ENCODE assay signal across 34 cellular contexts in the genomic region with DNA sequence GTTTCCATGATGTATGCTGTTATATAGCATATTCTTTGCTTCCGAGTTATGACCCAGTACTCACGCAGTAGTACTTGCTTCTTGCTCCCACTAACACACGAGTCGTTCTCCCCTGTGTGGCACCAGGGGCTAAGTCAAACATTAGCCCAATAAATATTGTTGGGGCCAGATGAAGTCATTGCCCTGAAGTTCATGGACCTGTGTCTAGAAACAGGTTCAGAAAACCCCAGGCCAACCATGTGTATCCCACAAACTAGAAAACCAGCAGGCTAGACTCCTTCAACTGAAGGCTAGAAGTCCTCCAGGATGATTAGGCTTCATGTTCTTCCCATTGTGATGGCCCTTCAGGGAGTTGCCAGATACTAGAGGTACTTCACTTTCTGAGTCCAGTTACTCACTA.
"Had no signal": no experiment of that assay in that cellular context is flagged by ENCODE, and none has a peak within 500 bp of the region (broad histone marks: within the 10 kb centered on the region; RNA-seq: fewer than 3 reads in every experiment).

No MANE protein-coding gene starts in this region.

- H3K27ac Mint-ChIP-seq: activated CD4-positive, alpha-beta memory T cell treated with anti-CD3 and anti-CD28 coated beads, Interleukin-2, amount 10 ng/mL, durations not matched to agents 7 days and 5 days; activated CD4-positive, alpha-beta T cell treated with anti-CD3 and anti-CD28 coated beads, Interleukin-2, amount 10 ng/mL, durations not matched to agents 7 days and 5 days; activated naive CD4-positive, alpha-beta T cell treated with anti-CD3 and anti-CD28 coated beads, Interleukin-2, amount 50 U/mL, for 24 hours; activated naive CD8-positive, alpha-beta T cell treated with anti-CD3 and anti-CD28 coated beads for 36 hours; activated naive CD8-positive, alpha-beta T cell treated with anti-CD3 and anti-CD28 coated beads, Interleukin-2, amount 50 U/mL, for 24 hours; activated T-cell treated with anti-CD3 and anti-CD28 coated beads, Interleukin-2, amount 50 U/mL, for 24 hours; activated T-cell treated with anti-CD3 and anti-CD28 coated beads, Interleukin-2, amount 50 U/mL, for 72 hours; activated T-helper 17 cell treated with anti-CD3 and anti-CD28 coated beads, Interleukin-2, amount 50 U/mL, for 72 hours; WTC11 had no signal

- H3K4me1 ChIP-seq: adrenal gland, body of pancreas, colonic mucosa, esophagus squamous epithelium had no signal

- ATAC-seq: activated naive CD8-positive, alpha-beta T cell treated with anti-CD3 and anti-CD28 coated beads, Interleukin-2, amount 50 U/mL, for 24 hours; activated T-cell treated with anti-CD3 and anti-CD28 coated beads, Interleukin-2, amount 50 U/mL, for 72 hours; body of pancreas; WTC11 had no signal

- H3K36me3 ChIP-seq: adrenal gland, cardiac muscle cell, colonic mucosa, esophagus squamous epithelium had no signal

- DNase-seq: activated CD4-positive, alpha-beta memory T cell treated with anti-CD3 and anti-CD28 coated beads, Interleukin-2, amount 10 ng/mL, durations not matched to agents 7 days and 5 days; activated CD4-positive, alpha-beta T cell treated with anti-CD3 and anti-CD28 coated beads for 1 hour; activated CD4-positive, alpha-beta T cell treated with anti-CD3 and anti-CD28 coated beads for 4 hours; activated CD4-positive, alpha-beta T cell treated with anti-CD3 and anti-CD28 coated beads, Interleukin-2, amount 10 ng/mL, durations not matched to agents 7 days and 5 days; activated CD4-positive, alpha-beta T cell treated with anti-CD3 and anti-CD28 coated beads, Interleukin-2, amount 50 U/mL, for 4 hours; activated CD8-positive, alpha-beta memory T cell treated with anti-CD3 and anti-CD28 coated beads, Interleukin-2, amount 50 U/mL, for 48 hours; activated effector memory CD4-positive, alpha-beta T cell treated with Interleukin-2 at 50 U/mL for 16 hours; activated gamma-delta T cell treated with Interleukin-2 at 50 U/mL for 16 hours; activated naive CD4-positive, alpha-beta T cell treated with Interleukin-2 at 50 U/mL for 16 hours; activated naive CD8-positive, alpha-beta T cell treated with anti-CD3 and anti-CD28 coated beads for 36 hours; activated naive CD8-positive, alpha-beta T cell treated with anti-CD3 and anti-CD28 coated beads, Interleukin-2, amount 50 U/mL, for 24 hours; activated T-cell treated with anti-CD3 and anti-CD28 coated beads for 4 hours; activated T-cell treated with anti-CD3 and anti-CD28 coated beads, Interleukin-2, amount 50 U/mL, for 24 hours; activated T-cell treated with anti-CD3 and anti-CD28 coated beads, Interleukin-2, amount 50 U/mL, for 72 hours; amygdala; aorta; body of pancreas; central memory CD4-positive, alpha-beta T cell; cerebellar nuclear complex; colonic mucosa; effector CD8-positive, alpha-beta T cell; esophagus squamous epithelium; head of caudate nucleus; T-helper 2 cell had no signal

- H3K9me3 Mint-ChIP-seq: activated CD4-positive, alpha-beta T cell treated with anti-CD3 and anti-CD28 coated beads, Interleukin-2, amount 10 ng/mL, durations not matched to agents 7 days and 5 days; activated naive CD4-positive, alpha-beta T cell treated with anti-CD3 and anti-CD28 coated beads, Interleukin-2, amount 50 U/mL, for 24 hours; activated naive CD8-positive, alpha-beta T cell treated with anti-CD3 and anti-CD28 coated beads for 36 hours; activated naive CD8-positive, alpha-beta T cell treated with anti-CD3 and anti-CD28 coated beads, Interleukin-2, amount 50 U/mL, for 24 hours; activated T-cell treated with anti-CD3 and anti-CD28 coated beads, Interleukin-2, amount 50 U/mL, for 24 hours; activated T-cell treated with anti-CD3 and anti-CD28 coated beads, Interleukin-2, amount 50 U/mL, for 72 hours; activated T-helper 17 cell treated with anti-CD3 and anti-CD28 coated beads, Interleukin-2, amount 50 U/mL, for 72 hours; WTC11 had no signal

- H3K4me3 Mint-ChIP-seq: activated CD4-positive, alpha-beta memory T cell treated with anti-CD3 and anti-CD28 coated beads, Interleukin-2, amount 10 ng/mL, durations not matched to agents 7 days and 5 days; activated CD4-positive, alpha-beta T cell treated with anti-CD3 and anti-CD28 coated beads, Interleukin-2, amount 10 ng/mL, durations not matched to agents 7 days and 5 days; activated naive CD4-positive, alpha-beta T cell treated with anti-CD3 and anti-CD28 coated beads, Interleukin-2, amount 50 U/mL, for 24 hours; activated naive CD8-positive, alpha-beta T cell treated with anti-CD3 and anti-CD28 coated beads for 36 hours; activated naive CD8-positive, alpha-beta T cell treated with anti-CD3 and anti-CD28 coated beads, Interleukin-2, amount 50 U/mL, for 24 hours; activated T-cell treated with anti-CD3 and anti-CD28 coated beads, Interleukin-2, amount 50 U/mL, for 24 hours; activated T-cell treated with anti-CD3 and anti-CD28 coated beads, Interleukin-2, amount 50 U/mL, for 72 hours; activated T-helper 17 cell treated with anti-CD3 and anti-CD28 coated beads, Interleukin-2, amount 50 U/mL, for 72 hours; WTC11 had no signal

- H3K27me3 Mint-ChIP-seq: activated CD4-positive, alpha-beta memory T cell treated with anti-CD3 and anti-CD28 coated beads, Interleukin-2, amount 10 ng/mL, durations not matched to agents 7 days and 5 days; activated CD4-positive, alpha-beta T cell treated with anti-CD3 and anti-CD28 coated beads, Interleukin-2, amount 10 ng/mL, durations not matched to agents 7 days and 5 days; activated naive CD4-positive, alpha-beta T cell treated with anti-CD3 and anti-CD28 coated beads, Interleukin-2, amount 50 U/mL, for 24 hours; activated T-cell treated with anti-CD3 and anti-CD28 coated beads, Interleukin-2, amount 50 U/mL, for 24 hours; activated T-helper 17 cell treated with anti-CD3 and anti-CD28 coated beads, Interleukin-2, amount 50 U/mL, for 72 hours had no signal

- H3K36me3 Mint-ChIP-seq: activated naive CD4-positive, alpha-beta T cell treated with anti-CD3 and anti-CD28 coated beads, Interleukin-2, amount 50 U/mL, for 24 hours; activated naive CD8-positive, alpha-beta T cell treated with anti-CD3 and anti-CD28 coated beads for 36 hours; WTC11 had no signal

- H3K9me3 ChIP-seq: adrenal gland, body of pancreas, colonic mucosa, esophagus squamous epithelium had no signal

- H3K4me1 Mint-ChIP-seq: activated CD4-positive, alpha-beta memory T cell treated with anti-CD3 and anti-CD28 coated beads, Interleukin-2, amount 10 ng/mL, durations not matched to agents 7 days and 5 days; activated CD4-positive, alpha-beta T cell treated with anti-CD3 and anti-CD28 coated beads, Interleukin-2, amount 10 ng/mL, durations not matched to agents 7 days and 5 days; activated naive CD4-positive, alpha-beta T cell treated with anti-CD3 and anti-CD28 coated beads, Interleukin-2, amount 50 U/mL, for 24 hours; activated naive CD8-positive, alpha-beta T cell treated with anti-CD3 and anti-CD28 coated beads for 36 hours; activated naive CD8-positive, alpha-beta T cell treated with anti-CD3 and anti-CD28 coated beads, Interleukin-2, amount 50 U/mL, for 24 hours; activated T-helper 17 cell treated with anti-CD3 and anti-CD28 coated beads, Interleukin-2, amount 50 U/mL, for 72 hours; WTC11 had no signal

- FAIRE-seq: endometrium, endothelial cell of umbilical vein, frontal cortex had no signal

- H3K4me3 ChIP-seq: adrenal gland, body of pancreas, cardiac muscle cell, colonic mucosa, esophagus squamous epithelium had no signal

- H3K27me3 ChIP-seq: body of pancreas, cardiac muscle cell, colonic mucosa, esophagus squamous epithelium had no signal

- H3K27ac ChIP-seq: adrenal gland, body of pancreas, cardiac muscle cell, colonic mucosa, epithelial cell of prostate, esophagus squamous epithelium, VCaP had no signal
